ENCODE assay signal across 8 cellular contexts in genomic region chr12:4648499-4649357, GRCh38. TPM values are rescaled to one million over a fixed set of nuclear protein-coding genes. Genes with fewer than 3 reads are reported as not detected.
DNase-seq lines count a peak whose midpoint lies in the region; ATAC-seq and TF ChIP-seq lines count a peak whose summit lies in the region.

Gene AKAP3 (minus strand): TSS chr12:4649051. CDS start chr12:4638196, 10,855 bp downstream.
Gene NDUFA9 (plus strand): TSS chr12:4649114. CDS start chr12:4649127, 13 bp downstream.

- TF ChIP-seq POLR2A in right lobe of liver (IDR thresholded peaks at IDR 0.05): peak; percentile 66

- H3K27me3 ChIP-seq in BE2C (peaks cover 26% of the 10 kb centered on the region), duodenal mucosa (ENCODE audit: control insufficient read depth in 1 of 2, insufficient read depth in 2 of 2, low read length in 2 of 2) (no peaks in the 10 kb centered on the region), right lobe of liver (no peaks in the 10 kb centered on the region)

- no peaks in the 10 kb centered on the region for H3K9me3 ChIP-seq in BE2C
- no peaks in the 10 kb centered on the region for H3K9me3 ChIP-seq in duodenal mucosa (ENCODE audit: control insufficient read depth in 1 of 2, low read length in 2 of 2)
- no peaks in the 10 kb centered on the region for H3K9me3 ChIP-seq in right lobe of liver

- TF ChIP-seq CTCF in BE2C (IDR thresholded peaks at IDR 0.05; ENCODE audit: low read depth, low read length) (no peak), right lobe of liver (IDR thresholded peaks at IDR 0.05) (no peak)

- H3K36me3 ChIP-seq in BE2C (no peaks in the 10 kb centered on the region; the same call in 1 of the 2 replicates), duodenal mucosa (ENCODE audit: control insufficient read depth in 1 of 2, insufficient read depth in 2 of 2, low read length in 2 of 2) (peaks cover 0 to 3% of the 10 kb centered on the region in 2 donors), right lobe of liver (no peaks in the 10 kb centered on the region)

- intact Hi-C loops in right lobe of liver (cut with DNase I): no loop called here

- ATAC-seq in HG03460 (IDR thresholded peaks at IDR 0.05; ENCODE audit: unreplicated experiment) (peak; percentile 83), right lobe of liver (peak; percentile 95 to 99 (median 98))

- peak within 1 kb of the TSS; percentile 80 to 91 for H3K9ac ChIP-seq in duodenal mucosa (ENCODE audit: low read depth in 1 of 2, low read length in 2 of 2)

- DNase-seq in BE2C (peak; percentile 81), GM19238 (ENCODE audit: insufficient read length, low spot score) (peak; percentile 43), NCI-H526 treated with DMSO at 0.1 percent for 48 hours (lab: John Stamatoyannopoulos, UW) (peak; percentile 81), right lobe of liver (peak; percentile 80 to 90 (median 86))
- peak; percentile 78 to 83 for DNase-seq in activated CD4-positive, alpha-beta T cell treated with anti-CD3 and anti-CD28 coated beads, Interleukin-2, amount 50 U/mL, for 48 hours
- peak; percentile 83 for DNase-seq in stimulated activated CD4-positive, alpha-beta T cell treated with anti-CD3 and anti-CD28 coated beads, Interleukin-4, amount 100 ng/mL, for 24 hours

- peak within 1 kb of the TSS; percentile 59 for H3K27ac ChIP-seq in duodenal mucosa (ENCODE audit: low read depth, low read length)
- H3K27ac ChIP-seq in right lobe of liver: peak within 1 kb of the TSS; percentile 41 to 73 (median 54)

- H3K4me3 ChIP-seq in BE2C (ENCODE audit: low read depth, low read length) (peak within 1 kb of the TSS; percentile 98), duodenal mucosa (ENCODE audit: low read depth in 1 of 2, low read length in 2 of 2) (peak within 1 kb of the TSS; percentile 87 to 95), right lobe of liver (peak within 1 kb of the TSS; percentile 64 to 82 (median 75))

- 0% methylated on average over 33 of the region's 39 CpGs for WGBS in right lobe of liver (ENCODE audit: insufficient coverage, low coverage, low lambda C conversion rate, missing lambda C conversion rate)

- H3K4me1 ChIP-seq in BE2C: no peaks in the 10 kb centered on the region; the same call in 1 of the 2 replicates
- peaks cover 34 to 40% of the 10 kb centered on the region in 2 donors for H3K4me1 ChIP-seq in duodenal mucosa (ENCODE audit: control insufficient read depth in 1 of 2, insufficient read depth in 2 of 2, low read length in 2 of 2)
- H3K4me1 ChIP-seq in right lobe of liver: peaks cover 0 to 16% (median 7%) of the 10 kb centered on the region in 4 donors

RNA-seq across cellular contexts. Expression of gene AKAP3, which starts in this region (rescaled TPM):
- 0.31 TPM for polyA plus RNA-seq in BE2C (2012; ENCODE audit: insufficient read depth, insufficient read length, low read depth)
- 1 to 10 TPM in 4 of 6 experiments, under 1 TPM in 2; 0.72 to 3.2 (median 2.1) TPM for total RNA-seq in right lobe of liver

RNA-seq across cellular contexts. Expression of gene NDUFA9, which starts in this region (rescaled TPM):
- 208 TPM for polyA plus RNA-seq in BE2C (2012; ENCODE audit: insufficient read depth, insufficient read length, low read depth)
- 10 to 100 TPM; 30.6 to 75.2 (median 57.8) TPM for total RNA-seq in right lobe of liver

Comparison
In these comparisons a context has a peak if more than half of its experiments do, and no peak if none do; other contexts are left out.
1. Peak in every context shown above with its lines: DNase-seq, ATAC-seq, H3K4me3 ChIP-seq and H3K27ac ChIP-seq.